In the genomic region with DNA sequence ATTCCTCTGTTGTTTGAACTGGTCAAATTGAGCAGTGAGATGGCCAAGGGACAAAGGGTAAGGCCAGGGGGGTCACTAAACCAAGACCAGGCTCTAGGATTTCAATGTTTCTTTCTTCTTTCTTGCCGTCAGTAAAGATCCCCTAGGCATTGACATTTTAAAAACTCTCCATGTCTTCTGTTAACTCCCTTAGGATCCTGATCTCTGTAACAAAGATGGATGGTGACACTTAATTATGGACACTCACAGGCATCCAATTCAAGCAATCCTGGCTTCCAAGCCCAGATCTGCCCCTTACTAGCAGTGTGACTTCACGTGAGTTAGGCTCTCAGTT, we compare ENCODE assay signal across 9 cellular contexts.
DNase-seq lines count a peak whose midpoint lies in the region; ATAC-seq and TF ChIP-seq lines count a peak whose summit lies in the region.
"Had no signal": no experiment of that assay in that cellular context is flagged by ENCODE, and none has a peak within 500 bp of the region (broad histone marks: within the 10 kb centered on the region; RNA-seq: fewer than 3 reads in every experiment).

No MANE protein-coding gene starts in this region.

- H3K36me3 ChIP-seq in esophagus (ENCODE audit: control insufficient read depth in 2 of 2, insufficient read depth in 2 of 2, low read length in 1 of 2) (no peaks in the 10 kb centered on the region), muscle layer of duodenum (ENCODE audit: control insufficient read depth in 1 of 2, insufficient read depth in 2 of 2, low read length in 2 of 2) (peaks cover 0 to 4% of the 10 kb centered on the region in 2 donors)

- POLR2A ChIA-PET in RWPE1 (lab: Yijun Ruan, JAX; ENCODE audit: low non-redundant PET), result no interaction called here
- POLR2A ChIA-PET in CD4-positive, alpha-beta T cell (lab: Charles Lee), result no interaction called here

- DNase-seq in RWPE1 (ENCODE audit: low spot score), result no peak
- DNase-seq in type B pancreatic cell (ENCODE audit: extremely low spot score, unreplicated experiment), result no peak
- DNase-seq in CD4-positive, alpha-beta T cell, result no peak
- no peak for DNase-seq in stimulated activated CD4-positive, alpha-beta T cell treated with anti-CD3 and anti-CD28 coated beads, Interleukin-15, amount 100 ng/mL, for 24 hours
- DNase-seq: activated T-cell treated with anti-CD3 and anti-CD28 coated beads, Interleukin-2, amount 50 U/mL, for 48 hours; NCI-H187 had no signal

- H3K9me3 ChIP-seq in esophagus (ENCODE audit: control insufficient read depth in 2 of 2, insufficient read depth in 1 of 2, low read depth in 1 of 2, low read length in 1 of 2) (no peaks in the 10 kb centered on the region), muscle layer of duodenum (ENCODE audit: control insufficient read depth in 1 of 2, low read length in 2 of 2) (no peaks in the 10 kb centered on the region)
- no peaks in the 10 kb centered on the region for H3K9me3 ChIP-seq in CD4-positive, alpha-beta T cell (ENCODE audit: control insufficient read depth, low read length)

- H3K9me3 Mint-ChIP-seq in type B pancreatic cell, result peaks cover 10% of the 10 kb centered on the region
- peaks cover 7% of the 10 kb centered on the region for H3K9me3 Mint-ChIP-seq in CD4-positive, alpha-beta T cell

- no peak overlapping the region for H3K4me3 Mint-ChIP-seq in type B pancreatic cell
- no peak overlapping the region for H3K4me3 Mint-ChIP-seq in CD4-positive, alpha-beta T cell

- no peaks in the 10 kb centered on the region for H3K4me1 ChIP-seq in esophagus (ENCODE audit: control insufficient read depth in 2 of 2, insufficient read depth in 2 of 2, low read length in 1 of 2)
- peaks cover 0 to 37% of the 10 kb centered on the region in 2 donors for H3K4me1 ChIP-seq in muscle layer of duodenum (ENCODE audit: control insufficient read depth in 1 of 2, insufficient read depth in 2 of 2, low read length in 2 of 2)

- intact Hi-C loops in CD4-positive, alpha-beta T cell (cut with DNase I, micrococcal nuclease), result no loop called here

- H3K27me3 ChIP-seq in esophagus (ENCODE audit: control insufficient read depth in 1 of 2, insufficient read depth in 2 of 2, low read length in 2 of 2) (no peaks in the 10 kb centered on the region), muscle layer of duodenum (ENCODE audit: low read depth, low read length) (no peaks in the 10 kb centered on the region)
- H3K27me3 ChIP-seq in CD4-positive, alpha-beta T cell (ENCODE audit: control insufficient read depth, insufficient read depth, low read length), result no peaks in the 10 kb centered on the region

- peaks cover 3% of the 10 kb centered on the region for H3K27me3 Mint-ChIP-seq in type B pancreatic cell
- H3K27me3 Mint-ChIP-seq in CD4-positive, alpha-beta T cell, result no peaks in the 10 kb centered on the region

- H3K27ac Mint-ChIP-seq in type B pancreatic cell, result peak overlapping the region; percentile 62
- no peak overlapping the region for H3K27ac Mint-ChIP-seq in CD4-positive, alpha-beta T cell

- peaks cover 12% of the 10 kb centered on the region for H3K36me3 Mint-ChIP-seq in type B pancreatic cell
- no peaks in the 10 kb centered on the region for H3K36me3 Mint-ChIP-seq in CD4-positive, alpha-beta T cell (ENCODE audit: low read depth)

- CTCF ChIA-PET in RWPE1 (lab: Yijun Ruan, JAX), result no interaction called here
- CTCF ChIA-PET in CD4-positive, alpha-beta T cell (lab: Charles Lee), result no interaction called here

- no peak for TF ChIP-seq CTCF in RWPE1 (conservative IDR thresholded peaks at IDR 0.05; ENCODE audit: low read depth)
- no peak for TF ChIP-seq CTCF in type B pancreatic cell (conservative IDR thresholded peaks at IDR 0.05)
- TF ChIP-seq CTCF in CD4-positive, alpha-beta T cell (IDR thresholded peaks at IDR 0.05), result no peak

- peaks cover 42% of the 10 kb centered on the region for H3K4me1 Mint-ChIP-seq in type B pancreatic cell (ENCODE audit: unreplicated experiment)
- H3K4me1 Mint-ChIP-seq in CD4-positive, alpha-beta T cell (ENCODE audit: low read depth), result no peaks in the 10 kb centered on the region

- no peak overlapping the region for H3K4me3 ChIP-seq in esophagus (ENCODE audit: low read depth in 1 of 2, low read length in 2 of 2)
- H3K4me3 ChIP-seq in muscle layer of duodenum (ENCODE audit: low read depth in 1 of 2, low read length in 2 of 2), result no peak overlapping the region

- H3K27ac ChIP-seq in RWPE1 (peak overlapping the region; percentile 38; the same call in 1 of the 2 replicates), esophagus (ENCODE audit: low read depth in 2 of 2, low read length in 1 of 2) (peak overlapping the region; percentile 31 to 77), muscle layer of duodenum (ENCODE audit: low read length) (peak overlapping the region; percentile 78)
- no peak overlapping the region for H3K27ac ChIP-seq in CD4-positive, alpha-beta T cell (ENCODE audit: low read depth, low read length)

- WGBS in esophagus, 2 donors, result 48 to 59% methylated on average over 2 of the region's 2 CpGs

- ATAC-seq in CD4-positive, alpha-beta T cell (ENCODE audit: poor library complexity), result no peak
- ATAC-seq in GM18858 (IDR thresholded peaks at IDR 0.05; ENCODE audit: unreplicated experiment), result no peak
